Comparison of ENCODE assay signal across 22 cellular contexts in genomic region chr5:5616247-5616895, GRCh38.
A peak's percentile ranks its signal among the peaks of the same experiment; 100 is the strongest.
DNase-seq lines count a peak whose midpoint lies in the region; ATAC-seq, FAIRE-seq and TF ChIP-seq lines count a peak whose summit lies in the region.
"Had no signal": no experiment of that assay in that cellular context is flagged by ENCODE, and none has a peak within 500 bp of the region (broad histone marks: within the 10 kb centered on the region; RNA-seq: fewer than 3 reads in every experiment).

No MANE protein-coding gene starts in this region.

- H3K36me3 ChIP-seq in hepatocyte (replicated peaks; ENCODE audit: insufficient read depth, low read depth) (no peaks in the 10 kb centered on the region), small intestine (ENCODE audit: control insufficient read depth in 2 of 2, insufficient read depth in 2 of 2, low read length in 2 of 2) (no peaks in the 10 kb centered on the region), uterus (no peaks in the 10 kb centered on the region)
- H3K36me3 ChIP-seq: gastroesophageal sphincter, spleen, upper lobe of left lung had no signal

- TF ChIP-seq POLR2A in uterus (IDR thresholded peaks at IDR 0.05): no peak

- H3K27me3 ChIP-seq in H9 (ENCODE audit: insufficient read depth, low read length) (no peaks in the 10 kb centered on the region), hepatocyte (no peaks in the 10 kb centered on the region), small intestine (ENCODE audit: control insufficient read depth in 2 of 2, insufficient read depth in 2 of 2, low read length in 2 of 2) (peaks cover 0 to 2% of the 10 kb centered on the region in 2 donors), uterus (no peaks in the 10 kb centered on the region)
- H3K27me3 ChIP-seq: gastroesophageal sphincter, upper lobe of left lung had no signal

- no peak for ATAC-seq in GM21367 (IDR thresholded peaks at IDR 0.05; ENCODE audit: unreplicated experiment)
- ATAC-seq: gastroesophageal sphincter, left lobe of liver had no signal

- H4K20me1 ChIP-seq in H9 (ENCODE audit: control insufficient read depth, insufficient read depth, insufficient read length) (no peaks in the 10 kb centered on the region), hepatocyte (ENCODE audit: insufficient read depth, poor library complexity, severe bottlenecking) (no peaks in the 10 kb centered on the region)

- no peaks in the 10 kb centered on the region for H3K79me2 ChIP-seq in H9 (ENCODE audit: insufficient read depth, low read length)
- H3K79me2 ChIP-seq in hepatocyte: no peaks in the 10 kb centered on the region

- H3K27me3 Mint-ChIP-seq in H9 (ENCODE audit: low read depth): no peaks in the 10 kb centered on the region

- no peaks in the 10 kb centered on the region for H3K9me2 ChIP-seq in hepatocyte (replicated peaks; ENCODE audit: insufficient read depth)

- H3K9me3 Mint-ChIP-seq in H9: peaks cover 5 to 12% of the 10 kb centered on the region in 2 experiments; a peak in 4 of 5 replicates
- H3K9me3 Mint-ChIP-seq: activated CD4-positive, alpha-beta T cell treated with anti-CD3 and anti-CD28 coated beads, Interleukin-2, amount 10 ng/mL, durations not matched to agents 24 days and 14 days had no signal

- H3K14ac ChIP-seq in H9 (ENCODE audit: insufficient read depth, low read length): no peak overlapping the region

- no peak overlapping the region for H4K91ac ChIP-seq in H9 (ENCODE audit: insufficient read length, low read depth, low read length)

- FAIRE-seq in small intestine (lab: Jason Lieb, UNC): no peak
- FAIRE-seq: H1 had no signal

- H3T11ph ChIP-seq in H9 (ENCODE audit: low read length): no peak overlapping the region

- H2BK120ac ChIP-seq in H9 (ENCODE audit: low read depth, low read length, poor library complexity, severe bottlenecking): no peak overlapping the region

- H3K27ac ChIP-seq in H9 (ENCODE audit: insufficient read length, low read depth, low read length) (no peak overlapping the region), hepatocyte (no peak overlapping the region), small intestine (ENCODE audit: low read depth in 1 of 2, low read length in 1 of 2) (no peak overlapping the region), uterus (peak overlapping the region in 1 of 2 donors; percentile 9)
- H3K27ac ChIP-seq: gastroesophageal sphincter, spleen, upper lobe of left lung, VCaP had no signal

- no peak overlapping the region for H3K27ac Mint-ChIP-seq in H9
- H3K27ac Mint-ChIP-seq: activated CD4-positive, alpha-beta T cell treated with anti-CD3 and anti-CD28 coated beads, Interleukin-2, amount 10 ng/mL, durations not matched to agents 24 days and 14 days; activated T-cell treated with anti-CD3 and anti-CD28 coated beads, Interleukin-2, amount 50 U/mL, for 24 hours; T-helper 1 cell treated with Interleukin-12 subunit alpha and Interleukin-12 subunit beta and Interleukin-4 antibody, amounts not matched to agents 30 μg/mL and 1 μg/mL, for 36 hours had no signal

- H3K4me1 Mint-ChIP-seq in H9: peaks cover 6 to 9% of the 10 kb centered on the region in 2 experiments
- H3K4me1 Mint-ChIP-seq: activated CD4-positive, alpha-beta T cell treated with anti-CD3 and anti-CD28 coated beads, Interleukin-2, amount 10 ng/mL, durations not matched to agents 24 days and 14 days had no signal

- H3K4me2 ChIP-seq in H9 (ENCODE audit: insufficient read depth, insufficient read length, low read length) (no peak overlapping the region), hepatocyte (peak overlapping the region; percentile 38)

- H3K36me3 Mint-ChIP-seq in H9 (ENCODE audit: insufficient read depth in 1 of 3, low read depth in 3 of 3): peaks cover 3 to 6% (median 4%) of the 10 kb centered on the region in 3 experiments; a peak in 5 of 7 replicates

- H2BK20ac ChIP-seq in H9 (ENCODE audit: low read depth, low read length, poor library complexity, severe bottlenecking): no peak overlapping the region

- H4K8ac ChIP-seq in H9 (replicated peaks; ENCODE audit: insufficient read length, low read depth, low read length): no peak overlapping the region

- DNase-seq in H9 (no peak), NCI-H82 treated with DMSO at 0.1 percent for 48 hours (lab: John Stamatoyannopoulos, UW; ENCODE audit: unreplicated experiment) (peak; percentile 86), hepatocyte (ENCODE audit: low spot score) (peak; percentile 37), small intestine (peak; percentile 37), uterus (no peak)
- DNase-seq in stimulated activated naive CD4-positive, alpha-beta T cell treated with Interleukin-2 at 50 U/mL for 16 hours (lab: John Stamatoyannopoulos, UW): no peak
- DNase-seq: activated CD4-positive, alpha-beta T cell treated with anti-CD3 and anti-CD28 coated beads, Interleukin-2, amount 10 ng/mL, durations not matched to agents 24 days and 14 days; activated gamma-delta T cell treated with Interleukin-2 at 50 U/mL for 16 hours; activated T-cell treated with anti-CD3 and anti-CD28 coated beads, Interleukin-2, amount 50 U/mL, for 24 hours; hypothalamus; mesenchymal stem cell; NCI-H187 treated with DMSO at 0.1 percent for 48 hours; NCI-H2171 treated with DMSO at 0.1 percent for 48 hours; NCI-H526; spleen; upper lobe of left lung had no signal

- H3K4me3 Mint-ChIP-seq in H9: no peak overlapping the region
- H3K4me3 Mint-ChIP-seq: activated CD4-positive, alpha-beta T cell treated with anti-CD3 and anti-CD28 coated beads, Interleukin-2, amount 10 ng/mL, durations not matched to agents 24 days and 14 days; activated T-cell treated with anti-CD3 and anti-CD28 coated beads, Interleukin-2, amount 50 U/mL, for 24 hours; T-helper 1 cell treated with Interleukin-12 subunit alpha and Interleukin-12 subunit beta and Interleukin-4 antibody, amounts not matched to agents 30 μg/mL and 1 μg/mL, for 36 hours had no signal

- H4K5ac ChIP-seq in H9 (ENCODE audit: insufficient read length, low read depth, low read length): no peak overlapping the region

- no peak overlapping the region for H2BK15ac ChIP-seq in H9 (ENCODE audit: low read depth, low read length)

- H3K23ac ChIP-seq in H9 (ENCODE audit: insufficient read length, low read depth, low read length): no peak overlapping the region

- TF ChIP-seq CTCF in H9 (conservative IDR thresholded peaks at IDR 0.05): peak; percentile 46
- no peak for TF ChIP-seq CTCF in hepatocyte (IDR thresholded peaks at IDR 0.05; ENCODE audit: poor library complexity)
- TF ChIP-seq CTCF in uterus (IDR thresholded peaks at IDR 0.05): no peak

- no peak overlapping the region for H3K9ac ChIP-seq in H9 (ENCODE audit: extremely low read depth, insufficient read length, low read length)

- H2AFZ ChIP-seq in H9 (ENCODE audit: low read length) (no peak overlapping the region), hepatocyte (no peak overlapping the region)

- intact Hi-C loops in uterus (cut with DNase I; ENCODE audit: low total_unique reads): no loop called here

- H3K4me3 ChIP-seq in hepatocyte (no peak overlapping the region), small intestine (ENCODE audit: low read depth in 1 of 2, low read length in 2 of 2) (no peak overlapping the region), uterus (no peak overlapping the region)
- H3K4me3 ChIP-seq: gastroesophageal sphincter, spleen, upper lobe of left lung had no signal

- H3K4ac ChIP-seq in H9 (ENCODE audit: low read depth, low read length): no peak overlapping the region

- H3K4me1 ChIP-seq in H9 (ENCODE audit: insufficient read depth, low read length) (no peaks in the 10 kb centered on the region), hepatocyte (ENCODE audit: insufficient read depth) (no peaks in the 10 kb centered on the region), small intestine (ENCODE audit: control insufficient read depth in 2 of 2, insufficient read depth in 1 of 2, low read depth in 1 of 2, low read length in 1 of 2) (no peaks in the 10 kb centered on the region), uterus (no peaks in the 10 kb centered on the region)
- H3K4me1 ChIP-seq: upper lobe of left lung had no signal

- no peaks in the 10 kb centered on the region for H3K9me3 ChIP-seq in H9 (ENCODE audit: control insufficient read depth, low read depth, low read length)
- no peaks in the 10 kb centered on the region for H3K9me3 ChIP-seq in hepatocyte (ENCODE audit: low read depth)
- H3K9me3 ChIP-seq in small intestine (ENCODE audit: control insufficient read depth, low read depth): no peaks in the 10 kb centered on the region
- no peaks in the 10 kb centered on the region for H3K9me3 ChIP-seq in uterus
- H3K9me3 ChIP-seq: gastroesophageal sphincter, upper lobe of left lung had no signal

- H2BK5ac ChIP-seq in H9 (ENCODE audit: insufficient read length, low read length): no peak overlapping the region

- H2AK5ac ChIP-seq in H9 (ENCODE audit: insufficient read length, low read length): no peak overlapping the region

- no CpG with 5 or more reads among the region's 7 CpGs for whole genome bisulfite sequencing in H9 (ENCODE audit: extremely low coverage, insufficient read length, low lambda C conversion rate)
- WGBS in hepatocyte (ENCODE audit: low lambda C conversion rate, missing lambda C conversion rate): 18% methylated on average over 7 of the region's 7 CpGs
- 10 to 29% (median 27%) methylated on average over 7 of the region's 7 CpGs for WGBS in small intestine, 3 donors

- H3K56ac ChIP-seq in H9 (ENCODE audit: insufficient read length, low read depth, low read length): no peak overlapping the region

- no peaks in the 10 kb centered on the region for H3K23me2 ChIP-seq in H9 (ENCODE audit: insufficient read length, low read depth, low read length, poor library complexity, severe bottlenecking)

- no peaks in the 10 kb centered on the region for H3K79me1 ChIP-seq in H9 (ENCODE audit: insufficient read depth, low read depth, low read length, poor library complexity, severe bottlenecking)

- no peak overlapping the region for H2BK12ac ChIP-seq in H9 (ENCODE audit: insufficient read length, low read depth, low read length)

- no peak overlapping the region for H3K18ac ChIP-seq in H9 (ENCODE audit: insufficient read length, low read depth, low read length)

Comparison
In these comparisons a context has a peak if more than half of its experiments do, and no peak if none do; other contexts are left out.
1. DNase-seq: peak in NCI-H82 treated with DMSO at 0.1 percent for 48 hours (single experiment), hepatocyte (single experiment) and small intestine (single experiment); none in H9 (single experiment), stimulated activated naive CD4-positive, alpha-beta T cell treated with Interleukin-2 at 50 U/mL for 16 hours (single experiment) and uterus (0 of 2).